Comparison of ENCODE assay signal across 8 cellular contexts in the genomic region with DNA sequence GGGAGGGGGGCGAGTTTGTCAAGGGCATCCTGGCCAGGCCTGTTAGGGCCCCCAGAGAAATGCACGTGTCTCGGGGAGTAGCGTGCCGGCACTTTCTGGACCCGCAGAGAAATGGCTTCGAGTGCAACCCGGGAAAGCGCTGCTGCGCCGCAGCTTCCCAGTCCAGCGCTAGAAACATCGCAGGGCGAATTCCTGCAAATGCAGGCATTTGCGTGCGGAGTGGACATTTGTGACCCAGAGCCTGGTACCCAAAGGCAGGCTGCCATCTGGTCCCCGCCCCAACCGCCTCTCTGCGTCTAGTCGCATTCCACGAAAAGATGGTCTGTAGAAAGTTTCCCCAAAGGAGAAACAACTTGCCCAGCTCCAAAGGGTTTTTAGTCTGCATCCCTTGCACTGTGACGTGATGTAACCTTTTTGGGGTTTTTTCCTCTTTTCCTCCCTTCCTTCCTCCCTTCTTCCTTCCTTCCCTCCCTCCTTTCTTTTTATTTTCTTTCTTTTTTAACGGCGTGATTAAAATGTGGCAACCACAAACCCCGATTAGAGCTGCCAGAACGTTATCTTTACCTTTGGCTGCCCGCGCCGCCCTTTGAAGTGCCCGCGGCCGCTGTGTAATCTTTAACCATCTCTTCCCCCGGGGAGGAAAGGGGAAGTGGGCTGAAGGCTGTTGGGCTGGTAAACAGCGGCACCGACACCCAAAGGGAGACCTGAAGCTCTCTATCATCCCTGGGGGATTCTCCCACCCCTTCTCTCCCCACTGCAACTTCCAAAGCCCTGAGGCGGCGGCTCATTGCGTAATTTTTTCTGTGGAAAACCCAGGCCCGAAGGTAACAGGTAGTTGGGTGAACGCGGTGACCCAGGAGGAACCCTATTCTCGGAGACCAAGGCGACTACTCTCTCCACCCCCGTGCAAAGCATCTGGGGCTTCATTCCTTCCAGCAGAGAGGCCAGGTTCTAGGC. TPM values are rescaled to one million over a fixed set of nuclear protein-coding genes. Genes with fewer than 3 reads are reported as not detected.
DNase-seq lines count a peak whose midpoint lies in the region; ATAC-seq lines count a peak whose summit lies in the region.

No MANE protein-coding gene starts in this region.

- H3K9me3 Mint-ChIP-seq in activated T-cell treated with anti-CD3 and anti-CD28 coated beads, Interleukin-2, amount 50 U/mL, for 24 hours = peaks cover 13% of the 10 kb centered on the region
- H3K9me3 Mint-ChIP-seq in activated T-helper 17 cell treated with anti-CD3 and anti-CD28 coated beads, Interleukin-2, amount 50 U/mL, for 72 hours = peaks cover 9% of the 10 kb centered on the region
- H3K9me3 Mint-ChIP-seq in immature natural killer cell = peaks cover 4 to 23% (median 11%) of the 10 kb centered on the region in 6 donors
- peaks cover 8% of the 10 kb centered on the region for H3K9me3 Mint-ChIP-seq in stimulated activated effector memory CD8-positive, alpha-beta T cell treated with anti-CD3 and anti-CD28 coated beads, Interleukin-12 subunit alpha, Interleukin-12 subunit beta, amount 100 ng/mL, for 72 hours

- H3K4me1 Mint-ChIP-seq in activated T-cell treated with anti-CD3 and anti-CD28 coated beads, Interleukin-2, amount 50 U/mL, for 24 hours (ENCODE audit: low read depth) = peaks cover 20% of the 10 kb centered on the region
- peaks cover 9% of the 10 kb centered on the region for H3K4me1 Mint-ChIP-seq in activated T-helper 17 cell treated with anti-CD3 and anti-CD28 coated beads, Interleukin-2, amount 50 U/mL, for 72 hours
- H3K4me1 Mint-ChIP-seq in immature natural killer cell = peaks cover 4 to 15% of the 10 kb centered on the region in 2 donors
- H3K4me1 Mint-ChIP-seq in stimulated activated effector memory CD8-positive, alpha-beta T cell treated with anti-CD3 and anti-CD28 coated beads, Interleukin-12 subunit alpha, Interleukin-12 subunit beta, amount 100 ng/mL, for 72 hours = peaks cover 15% of the 10 kb centered on the region

- peak; percentile 82 for ATAC-seq in HG03196 (IDR thresholded peaks at IDR 0.05; ENCODE audit: unreplicated experiment)
- no peak for ATAC-seq in activated T-helper 17 cell treated with anti-CD3 and anti-CD28 coated beads, Interleukin-2, amount 50 U/mL, for 72 hours (replicated peaks)
- peak; percentile 12 for ATAC-seq in stimulated activated effector memory CD8-positive, alpha-beta T cell treated with anti-CD3 and anti-CD28 coated beads, Interleukin-12 subunit alpha, Interleukin-12 subunit beta, amount 100 ng/mL, for 72 hours

- H3K36me3 Mint-ChIP-seq in activated T-cell treated with anti-CD3 and anti-CD28 coated beads, Interleukin-2, amount 50 U/mL, for 24 hours (ENCODE audit: low read depth) = no peaks in the 10 kb centered on the region
- no peaks in the 10 kb centered on the region for H3K36me3 Mint-ChIP-seq in activated T-helper 17 cell treated with anti-CD3 and anti-CD28 coated beads, Interleukin-2, amount 50 U/mL, for 72 hours (ENCODE audit: low read depth)
- peaks cover 0 to 7% (median 0%) of the 10 kb centered on the region in 3 donors for H3K36me3 Mint-ChIP-seq in immature natural killer cell
- H3K36me3 Mint-ChIP-seq in stimulated activated effector memory CD8-positive, alpha-beta T cell treated with anti-CD3 and anti-CD28 coated beads, Interleukin-12 subunit alpha, Interleukin-12 subunit beta, amount 100 ng/mL, for 72 hours = no peaks in the 10 kb centered on the region

- H3K27me3 Mint-ChIP-seq in activated T-cell treated with anti-CD3 and anti-CD28 coated beads, Interleukin-2, amount 50 U/mL, for 24 hours = peaks cover 82% of the 10 kb centered on the region
- peaks cover 59% of the 10 kb centered on the region for H3K27me3 Mint-ChIP-seq in activated T-helper 17 cell treated with anti-CD3 and anti-CD28 coated beads, Interleukin-2, amount 50 U/mL, for 72 hours
- H3K27me3 Mint-ChIP-seq in immature natural killer cell (ENCODE audit: low read depth in 3 of 3) = peaks cover 11 to 38% (median 25%) of the 10 kb centered on the region in 3 donors

- peak overlapping the region; percentile 72 for H3K4me3 Mint-ChIP-seq in activated T-cell treated with anti-CD3 and anti-CD28 coated beads, Interleukin-2, amount 50 U/mL, for 24 hours
- peak overlapping the region; percentile 62 for H3K4me3 Mint-ChIP-seq in activated T-helper 17 cell treated with anti-CD3 and anti-CD28 coated beads, Interleukin-2, amount 50 U/mL, for 72 hours
- H3K4me3 Mint-ChIP-seq in immature natural killer cell = peak overlapping the region; percentile 5 to 70 (median 46)
- H3K4me3 Mint-ChIP-seq in stimulated activated effector memory CD8-positive, alpha-beta T cell treated with anti-CD3 and anti-CD28 coated beads, Interleukin-12 subunit alpha, Interleukin-12 subunit beta, amount 100 ng/mL, for 72 hours = peak overlapping the region; percentile 57

- DNase-seq in activated T-cell treated with anti-CD3 and anti-CD28 coated beads, Interleukin-2, amount 50 U/mL, for 24 hours = no peak
- no peak for DNase-seq in activated T-cell treated with anti-CD3 and anti-CD28 coated beads for 4 hours
- DNase-seq in immature natural killer cell = peak in 2 of 3 donors; percentile 2 to 3
- DNase-seq in stimulated activated effector memory CD8-positive, alpha-beta T cell treated with anti-CD3 and anti-CD28 coated beads, Interleukin-12 subunit alpha, Interleukin-12 subunit beta, amount 100 ng/mL, for 72 hours (ENCODE audit: low spot score in 2 of 2) = no peak
- DNase-seq in foreskin melanocyte = no peak
- DNase-seq in activated gamma-delta T cell (lab: John Stamatoyannopoulos, UW) = no peak

- no peak overlapping the region for H3K27ac Mint-ChIP-seq in activated T-cell treated with anti-CD3 and anti-CD28 coated beads, Interleukin-2, amount 50 U/mL, for 24 hours
- no peak overlapping the region for H3K27ac Mint-ChIP-seq in activated T-helper 17 cell treated with anti-CD3 and anti-CD28 coated beads, Interleukin-2, amount 50 U/mL, for 72 hours
- H3K27ac Mint-ChIP-seq in immature natural killer cell = no peak overlapping the region
- H3K27ac Mint-ChIP-seq in stimulated activated effector memory CD8-positive, alpha-beta T cell treated with anti-CD3 and anti-CD28 coated beads, Interleukin-12 subunit alpha, Interleukin-12 subunit beta, amount 100 ng/mL, for 72 hours = no peak overlapping the region

RNA-seq across cellular contexts. Expression of gene LGR5, which starts 1.1 kb away (rescaled TPM):
- not detected for total RNA-seq in activated T-helper 17 cell treated with anti-CD3 and anti-CD28 coated beads, Interleukin-2, amount 50 U/mL, for 72 hours
- polyA plus RNA-seq in immature natural killer cell = not detected

Comparison
In these comparisons a context has a peak if more than half of its experiments do, and no peak if none do; other contexts are left out.
1. DNase-seq: peak in immature natural killer cell (2 of 3); none in activated T-cell treated with anti-CD3 and anti-CD28 coated beads, Interleukin-2, amount 50 U/mL, for 24 hours (single experiment), activated T-cell treated with anti-CD3 and anti-CD28 coated beads for 4 hours (single experiment), stimulated activated effector memory CD8-positive, alpha-beta T cell treated with anti-CD3 and anti-CD28 coated beads, Interleukin-12 subunit alpha, Interleukin-12 subunit beta, amount 100 ng/mL, for 72 hours (0 of 2), foreskin melanocyte (single experiment) and activated gamma-delta T cell (single experiment).
2. Peak in every context shown above with its lines, with median percentiles within 50 percentile points of each other: H3K4me3 Mint-ChIP-seq.